Comparison of ENCODE assay signal across 17 cellular contexts in genomic region chr11:86873573-86874083, GRCh38.
"Had no signal": no experiment of that assay in that cellular context is flagged by ENCODE, and none has a peak within 500 bp of the region (broad histone marks: within the 10 kb centered on the region; RNA-seq: fewer than 3 reads in every experiment).

No MANE protein-coding gene starts in this region.

- H3K36me3 Mint-ChIP-seq: activated naive CD8-positive, alpha-beta T cell; natural killer cell had no signal

- H3K4me3 ChIP-seq: breast epithelium, colonic mucosa, upper lobe of left lung had no signal

- DNase-seq: activated CD4-positive, alpha-beta T cell treated with anti-CD3 and anti-CD28 coated beads, Interleukin-2, amount 50 U/mL, for 4 hours; activated CD4-positive, CD25-positive, alpha-beta regulatory T cell treated with anti-CD3 and anti-CD28 coated beads, Interleukin-2, amount 50 U/mL, for 72 hours; activated effector memory CD4-positive, alpha-beta T cell treated with Interleukin-2 at 50 U/mL for 16 hours; activated T-cell treated with anti-CD3 and anti-CD28 coated beads, Interleukin-2, amount 50 U/mL, for 1 hour; colonic mucosa; effector CD4-positive, alpha-beta T cell; left colon; natural killer cell; stimulated activated CD4-positive, alpha-beta T cell treated with anti-CD3 and anti-CD28 coated beads, Interleukin-4, amount 100 ng/mL, for 1 hour; stimulated activated CD8-positive, alpha-beta memory T cell treated with anti-CD3 and anti-CD28 coated beads, Interleukin-4, amount 100 ng/mL, for 48 hours; stimulated activated naive CD8-positive, alpha-beta T cell treated with anti-CD3 and anti-CD28 coated beads, Interleukin-15, Interleukin-2, amounts not matched to agents 100 U/mL and 50 U/mL, for 24 hours; SW 1271; upper lobe of left lung had no signal

- H3K27ac Mint-ChIP-seq: activated naive CD8-positive, alpha-beta T cell; natural killer cell; T-helper 2 cell treated with Interferon-gamma antibody and Interleukin-4, amounts not matched to agents 5 μg/mL and 100 μg/mL, for 36 hours had no signal

- H3K4me3 Mint-ChIP-seq: activated naive CD8-positive, alpha-beta T cell; natural killer cell; T-helper 2 cell treated with Interferon-gamma antibody and Interleukin-4, amounts not matched to agents 5 μg/mL and 100 μg/mL, for 36 hours had no signal

- H3K4me1 Mint-ChIP-seq: natural killer cell had no signal

- H3K27ac ChIP-seq: breast epithelium, colonic mucosa, epithelial cell of prostate, upper lobe of left lung had no signal

- H3K36me3 ChIP-seq: breast epithelium, colonic mucosa, upper lobe of left lung had no signal

- H3K27me3 ChIP-seq: breast epithelium, colonic mucosa, upper lobe of left lung had no signal

- H3K27me3 Mint-ChIP-seq: activated naive CD8-positive, alpha-beta T cell had no signal

- H3K9me3 Mint-ChIP-seq: natural killer cell; T-helper 2 cell treated with Interferon-gamma antibody and Interleukin-4, amounts not matched to agents 5 μg/mL and 100 μg/mL, for 36 hours had no signal

- H3K4me1 ChIP-seq: breast epithelium, colonic mucosa had no signal

- H3K9me3 ChIP-seq: breast epithelium, colonic mucosa, upper lobe of left lung had no signal
